Comparison of ENCODE assay signal across 1 cellular context in genomic region chr10:126955396-126955795, GRCh38.
TF ChIP-seq lines count a peak whose summit lies in the region.

No MANE protein-coding gene starts in this region.

TF ChIP-seq in H1, 55 proteins besides CTCF, POLR2A, EP300 and RAD21:
- TF ChIP-seq, protein P1, sequence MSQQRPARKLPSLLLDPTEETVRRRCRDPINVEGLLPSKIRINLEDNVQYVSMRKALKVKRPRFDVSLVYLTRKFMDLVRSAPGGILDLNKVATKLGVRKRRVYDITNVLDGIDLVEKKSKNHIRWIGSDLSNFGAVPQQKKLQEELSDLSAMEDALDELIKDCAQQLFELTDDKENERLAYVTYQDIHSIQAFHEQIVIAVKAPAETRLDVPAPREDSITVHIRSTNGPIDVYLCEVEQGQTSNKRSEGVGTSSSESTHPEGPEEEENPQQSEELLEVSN (IDR thresholded peaks at IDR 0.05) = no peak
- TF ChIP-seq RNF2 (IDR thresholded peaks at IDR 0.05; ENCODE audit: borderline replicate concordance, low read depth, low read length, missing control alignments, poor library complexity, severe bottlenecking) (no peak), FOSL1 (IDR thresholded peaks at IDR 0.05; ENCODE audit: insufficient read depth, low read depth, low read length) (no peak), KDM5A (IDR thresholded peaks at IDR 0.05; ENCODE audit: low read length) (no peak), POU5F1 (IDR thresholded peaks at IDR 0.05; ENCODE audit: low read depth, low read length) (no peak), MAFK (IDR thresholded peaks at IDR 0.05; ENCODE audit: low read depth, low read length) (no peak), ATF3 (IDR thresholded peaks at IDR 0.05; ENCODE audit: insufficient read depth, low read depth, low read length) (no peak), JUN (IDR thresholded peaks at IDR 0.05; ENCODE audit: low read depth, low read length) (no peak), CEBPB (IDR thresholded peaks at IDR 0.05; ENCODE audit: low read depth, low read length) (no peak), ZNF274 (IDR thresholded peaks at IDR 0.05; ENCODE audit: borderline replicate concordance, extremely low read depth, low read length) (no peak), BRCA1 (IDR thresholded peaks at IDR 0.05; ENCODE audit: low read depth, low read length) (no peak), GABPA (IDR thresholded peaks at IDR 0.05; ENCODE audit: borderline replicate concordance, insufficient read depth, low read length) (no peak), SRF (IDR thresholded peaks at IDR 0.05; ENCODE audit: low read depth, low read length) (no peak)
